In genomic region chr3:114019486-114019885, GRCh38 we compare ENCODE assay signal across 35 cellular contexts.
"Had no signal": no experiment of that assay in that cellular context is flagged by ENCODE, and none has a peak within 500 bp of the region (broad histone marks: within the 10 kb centered on the region; RNA-seq: fewer than 3 reads in every experiment).

No MANE protein-coding gene starts in this region.

- DNase-seq: Karpas-422, Kasumi-1, MG63, MM.1S, MV-4-11, NCI-H1048, NCI-H1092, NCI-H1092 treated with DMSO at 0.1 percent for 48 hours, NCI-H1105, NCI-H1105 treated with DMSO at 0.1 percent for 48 hours, NCI-H1417, NCI-H1417 treated with DMSO at 0.1 percent for 48 hours, NCI-H1436, NCI-H1436 treated with DMSO at 0.1 percent for 48 hours, NCI-H146, NCI-H1694, NCI-H1694 treated with DMSO at 0.1 percent for 48 hours, NCI-H187, NCI-H187 treated with DMSO at 0.1 percent for 48 hours, NCI-H1930, NCI-H2029, NCI-H2029 treated with DMSO at 0.1 percent for 48 hours, NCI-H2081, NCI-H2081 treated with DMSO at 0.1 percent for 48 hours, NCI-H2107, NCI-H2171, NCI-H2171 treated with DMSO at 0.1 percent for 48 hours, NCI-H2227 treated with DMSO at 0.1 percent for 48 hours, NCI-H226, NCI-H345, NCI-H446, NCI-H446 treated with DMSO at 0.1 percent for 48 hours, NCI-H510A, NCI-H510A treated with DMSO at 0.1 percent for 48 hours had no signal

- H3K9me3 ChIP-seq: MG63 had no signal

- H3K9ac ChIP-seq: KMS-11 had no signal

- H3K27me3 ChIP-seq: MG63 had no signal

- H3K4me3 ChIP-seq: MG63 had no signal

- H3K4me2 ChIP-seq: KMS-11 had no signal

- H3K27ac ChIP-seq: KMS-11 had no signal

- H3K36me3 ChIP-seq: MG63 had no signal
